Comparison of ENCODE assay signal across 1 cellular context in the genomic region with DNA sequence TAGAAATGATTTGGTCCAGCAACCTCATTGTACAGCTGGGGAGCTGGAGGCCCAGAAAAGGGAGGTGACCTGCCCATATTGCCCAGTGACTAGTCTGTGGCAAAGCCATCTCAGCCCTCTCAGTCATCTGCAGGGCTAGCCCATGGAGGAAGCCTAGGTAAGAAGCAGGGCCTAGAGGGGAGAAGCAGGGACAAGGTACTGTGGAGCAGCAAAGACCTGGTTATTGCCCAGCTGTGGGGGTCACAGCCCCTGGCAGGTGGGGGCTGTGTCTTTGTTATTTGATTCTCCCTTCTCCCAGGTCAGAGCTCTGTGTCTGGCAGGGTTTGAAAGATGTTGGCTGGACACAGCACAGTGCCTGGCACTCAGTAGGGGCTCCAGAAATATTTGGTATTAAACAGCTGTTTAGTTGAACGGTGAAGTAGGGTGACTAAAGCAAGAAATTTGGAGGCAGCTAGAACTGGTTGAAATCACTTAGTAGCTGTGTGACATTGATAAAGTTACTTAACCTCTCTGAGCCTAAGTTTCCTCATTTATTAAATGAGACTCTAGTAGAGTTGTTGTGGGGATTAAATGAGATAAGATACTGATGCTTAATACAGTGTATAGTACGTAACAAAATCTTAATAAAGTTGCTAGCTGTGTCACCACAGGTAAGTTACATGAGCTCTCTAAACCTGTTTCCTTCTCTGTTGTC.
TF ChIP-seq lines count a peak whose summit lies in the region.

No MANE protein-coding gene starts in this region.

TF ChIP-seq in H1, 55 proteins besides CTCF, POLR2A, EP300 and RAD21:
- TF ChIP-seq SRF (IDR thresholded peaks at IDR 0.05; ENCODE audit: low read depth, low read length) (no peak), KDM1A (IDR thresholded peaks at IDR 0.05; ENCODE audit: borderline replicate concordance, low read length) (peak; percentile 83)
